17 cellular contexts compared by ENCODE assay signal in genomic region chr1:156582388-156583022, GRCh38. TPM values are rescaled to one million over a fixed set of nuclear protein-coding genes. Genes with fewer than 3 reads are reported as not detected.
DNase-seq lines count a peak whose midpoint lies in the region; ATAC-seq and TF ChIP-seq lines count a peak whose summit lies in the region.
"Had no signal": no experiment of that assay in that cellular context is flagged by ENCODE, and none has a peak within 500 bp of the region (broad histone marks: within the 10 kb centered on the region; RNA-seq: fewer than 3 reads in every experiment).

No MANE protein-coding gene starts in this region.

- H3K27me3 ChIP-seq in KMS-11 (ENCODE audit: insufficient read depth, low read depth) (no peaks in the 10 kb centered on the region), right cardiac atrium (ENCODE audit: control insufficient read depth, insufficient read depth) (no peaks in the 10 kb centered on the region)
- H3K27me3 ChIP-seq: brain microvascular endothelial cell had no signal

- no peak overlapping the region for H3K9ac ChIP-seq in KMS-11

- no peaks in the 10 kb centered on the region for H4K20me1 ChIP-seq in KMS-11 (ENCODE audit: insufficient read depth)

- H2AFZ ChIP-seq in KMS-11 (ENCODE audit: low read depth), result no peak overlapping the region

- H3K4me3 ChIP-seq in KMS-11 (IDR thresholded peaks at IDR 0.05; ENCODE audit: insufficient read depth, low read depth, low read length) (no peak overlapping the region), coronary artery (no peak overlapping the region), right cardiac atrium (ENCODE audit: low read length) (no peak overlapping the region)
- H3K4me3 ChIP-seq: A549 had no signal

- H3K79me2 ChIP-seq in KMS-11 (ENCODE audit: insufficient read depth, low read depth), result no peaks in the 10 kb centered on the region

- H3K9me3 ChIP-seq in right cardiac atrium (ENCODE audit: control insufficient read depth, low read length), result no peaks in the 10 kb centered on the region
- H3K9me3 ChIP-seq: A549 had no signal

- H3K4me1 ChIP-seq in KMS-11 (ENCODE audit: low read depth, poor library complexity, severe bottlenecking), result peaks cover 11% of the 10 kb centered on the region
- no peaks in the 10 kb centered on the region for H3K4me1 ChIP-seq in right cardiac atrium (ENCODE audit: control insufficient read depth, insufficient read depth, low read length)
- H3K4me1 ChIP-seq: A549 had no signal

- WGBS in right cardiac atrium, result 75% methylated on average over 9 of the region's 9 CpGs

- peak; percentile 13 to 25 for ATAC-seq in activated CD4-positive, CD25-positive, alpha-beta regulatory T cell treated with anti-CD3 and anti-CD28 coated beads, Interleukin-2, amount 50 U/mL, for 24 hours
- peak; percentile 5 for ATAC-seq in sciatic nerve
- ATAC-seq in GM21515 (IDR thresholded peaks at IDR 0.05; ENCODE audit: unreplicated experiment), result no peak
- ATAC-seq in right cardiac atrium, result no peak

- H3K4me2 ChIP-seq in KMS-11, result no peak overlapping the region
- H3K4me2 ChIP-seq: A549 had no signal

- H3K27ac ChIP-seq in KMS-11 (no peak overlapping the region), coronary artery (no peak overlapping the region), right cardiac atrium (ENCODE audit: low read length) (no peak overlapping the region)
- H3K27ac ChIP-seq: brain microvascular endothelial cell had no signal

- intact Hi-C loops in sciatic nerve (cut with DNase I) (no loop called here), right cardiac atrium (cut with DNase I) (no loop called here)

- TF ChIP-seq CTCF in KMS-11 (conservative IDR thresholded peaks at IDR 0.05; ENCODE audit: low read depth, low read length) (0 out of 2 replicates have a peak, but pooled peaks have one; percentile 16), coronary artery (IDR thresholded peaks at IDR 0.05) (no peak)

- H3K36me3 ChIP-seq in KMS-11 (ENCODE audit: insufficient read depth), result no peaks in the 10 kb centered on the region
- H3K36me3 ChIP-seq: brain microvascular endothelial cell had no signal

- DNase-seq in activated CD4-positive, CD25-positive, alpha-beta regulatory T cell (lab: John Stamatoyannopoulos, UW), result no peak
- DNase-seq in activated naive CD4-positive, alpha-beta T cell treated with anti-CD3 and anti-CD28 coated beads, Interleukin-2, amount 50 U/mL, for 16 hours, result peak; percentile 28
- DNase-seq in sciatic nerve (ENCODE audit: low spot score), result no peak
- no peak for DNase-seq in coronary artery (ENCODE audit: low spot score)
- no peak for DNase-seq in right cardiac atrium
- DNase-seq: brain microvascular endothelial cell, mesendoderm, NCI-H526, trophoblast cell had no signal

RNA-seq across cellular contexts. Expression of gene TTC24, which starts 3.0 kb away (rescaled TPM):
- not detected for total RNA-seq in sciatic nerve
- total RNA-seq in right cardiac atrium, result not detected
- not detected for polyA plus RNA-seq in right cardiac atrium
- total RNA-seq: epithelial cell of proximal tubule, renal cortical epithelial cell, SK-MEL-5 had no signal
- polyA plus RNA-seq: A549 had no signal

RNA-seq across cellular contexts. Expression of gene NAXE, which starts 9.1 kb away (rescaled TPM):
- total RNA-seq in sciatic nerve, result 47.3 TPM
- total RNA-seq in right cardiac atrium, result 100 to 1,000 TPM in 1 of 4 donors, 10 to 100 TPM in 3; 95.0 to 111 (median 98.9) TPM
- polyA plus RNA-seq in right cardiac atrium, result 131 TPM

RNA-seq across cellular contexts. Expression of gene IQGAP3, which starts 10.1 kb away (rescaled TPM):
- total RNA-seq in sciatic nerve (0.76 TPM), right cardiac atrium (under 1 TPM; 0.06 to 0.86 (median 0.55) TPM)
- polyA plus RNA-seq in right cardiac atrium, result 0.09 TPM

RNA-seq across cellular contexts. Expression of gene GPATCH4, which starts 18.8 kb away (rescaled TPM):
- total RNA-seq in sciatic nerve (19.7 TPM), right cardiac atrium (10 to 100 TPM; 13.4 to 21.6 (median 14.5) TPM)
- 14.7 TPM for polyA plus RNA-seq in right cardiac atrium

RNA-seq across cellular contexts. Expression of gene HAPLN2, which starts 36.7 kb away (rescaled TPM):
- total RNA-seq in sciatic nerve, result 5.5 TPM
- total RNA-seq in right cardiac atrium, result 1 to 10 TPM in 2 of 4 donors, under 1 TPM in 2; 0.53 to 1.2 (median 1.1) TPM
- polyA plus RNA-seq in right cardiac atrium, result 2.0 TPM
- total RNA-seq: activated CD8-positive, alpha-beta memory T cell treated with anti-CD3 and anti-CD28 coated beads for 36 hours; epithelial cell of proximal tubule; renal cortical epithelial cell; SK-MEL-5 had no signal

Comparison
In these comparisons a context has a peak if more than half of its experiments do, and no peak if none do; other contexts are left out.
1. ATAC-seq: peak in activated CD4-positive, CD25-positive, alpha-beta regulatory T cell treated with anti-CD3 and anti-CD28 coated beads, Interleukin-2, amount 50 U/mL, for 24 hours (2 of 2) and sciatic nerve (single experiment); none in GM21515 (single experiment) and right cardiac atrium (0 of 2).